9 cellular contexts compared by ENCODE assay signal in the genomic region with DNA sequence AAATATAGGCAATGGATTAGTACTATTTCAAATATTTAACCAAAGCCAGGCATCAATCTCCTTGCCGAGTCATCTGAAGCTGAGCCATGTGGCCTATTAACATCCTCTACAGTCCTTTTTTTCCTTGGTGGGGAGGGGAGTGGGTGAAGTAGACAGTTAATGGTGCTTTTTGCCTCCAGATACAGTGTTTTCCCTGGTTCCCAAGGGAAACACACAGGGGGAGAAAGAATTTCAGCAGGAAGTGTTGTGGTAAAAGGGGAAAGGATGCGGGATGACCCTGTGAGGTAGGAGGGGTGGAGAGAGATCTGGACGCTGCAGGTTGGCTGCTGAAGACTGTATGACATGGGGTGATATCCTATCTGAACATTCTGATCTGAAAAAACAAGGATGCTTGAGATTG. TPM values are rescaled to one million over a fixed set of nuclear protein-coding genes. Genes with fewer than 3 reads are reported as not detected.
A peak's percentile ranks its signal among the peaks of the same experiment; 100 is the strongest.
DNase-seq lines count a peak whose midpoint lies in the region; ATAC-seq and TF ChIP-seq lines count a peak whose summit lies in the region.
"Had no signal": no experiment of that assay in that cellular context is flagged by ENCODE, and none has a peak within 500 bp of the region (broad histone marks: within the 10 kb centered on the region; RNA-seq: fewer than 3 reads in every experiment).

No MANE protein-coding gene starts in this region.

- intact Hi-C loops in Calu3 (cut with micrococcal nuclease; ENCODE audit: unreplicated experiment): no loop called here

- H3K36me3 ChIP-seq in HUES6 (ENCODE audit: control insufficient read depth, insufficient read depth, low read length) (peaks cover 8% of the 10 kb centered on the region), muscle layer of colon (ENCODE audit: insufficient read depth, low read length) (peaks cover 3% of the 10 kb centered on the region)

- peaks cover 44% of the 10 kb centered on the region for H3K4me1 ChIP-seq in HUES6 (ENCODE audit: control insufficient read depth, insufficient read depth, low read length)
- peaks cover 45% of the 10 kb centered on the region for H3K4me1 ChIP-seq in muscle layer of colon (ENCODE audit: insufficient read depth, low read length)
- H3K4me1 ChIP-seq: parathyroid adenoma had no signal

- CTCF ChIA-PET in Calu3 (lab: Charles Lee): no interaction called here

- H3K27me3 ChIP-seq in HUES6 (ENCODE audit: control insufficient read depth, insufficient read depth, low read length): no peaks in the 10 kb centered on the region
- H3K27me3 ChIP-seq in muscle layer of colon (ENCODE audit: control insufficient read depth in 1 of 2, insufficient read depth in 2 of 2, low read length in 2 of 2): no peaks in the 10 kb centered on the region

- no peaks in the 10 kb centered on the region for H3K27me3 Mint-ChIP-seq in Calu3 (ENCODE audit: unreplicated experiment)
- no peaks in the 10 kb centered on the region for H3K27me3 Mint-ChIP-seq in activated T-cell treated with anti-CD3 and anti-CD28 coated beads, Interleukin-2, amount 50 U/mL, for 72 hours (ENCODE audit: low read depth)

- DNase-seq in AG10803 (ENCODE audit: low read depth) (peak; percentile 81), dermis blood vessel endothelial cell (peak; percentile 92), Calu3 (no peak)
- DNase-seq in activated T-cell treated with anti-CD3 and anti-CD28 coated beads, Interleukin-2, amount 50 U/mL, for 72 hours: no peak

- no peak overlapping the region for H3K27ac Mint-ChIP-seq in Calu3 (ENCODE audit: unreplicated experiment)
- H3K27ac Mint-ChIP-seq in activated T-cell treated with anti-CD3 and anti-CD28 coated beads, Interleukin-2, amount 50 U/mL, for 72 hours: no peak overlapping the region

- no peak for TF ChIP-seq CTCF in AG10803 (conservative IDR thresholded peaks at IDR 0.05; ENCODE audit: low read length)
- no peak for TF ChIP-seq CTCF in Calu3 (IDR thresholded peaks at IDR 0.05; ENCODE audit: unreplicated experiment)

- H3K4me3 Mint-ChIP-seq in Calu3 (ENCODE audit: low read depth, unreplicated experiment): no peak overlapping the region
- H3K4me3 Mint-ChIP-seq in activated T-cell treated with anti-CD3 and anti-CD28 coated beads, Interleukin-2, amount 50 U/mL, for 72 hours: no peak overlapping the region

- BruUV-seq in Calu3 (replicated peaks; lab: Mats Ljungman, UMichigan): no TSS peak

- H3K36me3 Mint-ChIP-seq in Calu3 (ENCODE audit: insufficient read depth, unreplicated experiment): peaks cover 5% of the 10 kb centered on the region
- H3K36me3 Mint-ChIP-seq in activated T-cell treated with anti-CD3 and anti-CD28 coated beads, Interleukin-2, amount 50 U/mL, for 72 hours (ENCODE audit: insufficient read depth in 2 of 2): peaks cover 3 to 10% of the 10 kb centered on the region in 2 donors

- H3K27ac ChIP-seq in HUES6 (ENCODE audit: low read depth, low read length): peak overlapping the region; percentile 32
- peak overlapping the region; percentile 63 for H3K27ac ChIP-seq in muscle layer of colon (ENCODE audit: low read depth, low read length)
- H3K27ac ChIP-seq: parathyroid adenoma had no signal

- peaks cover 8% of the 10 kb centered on the region for H3K4me1 Mint-ChIP-seq in Calu3 (ENCODE audit: low read depth, unreplicated experiment)
- H3K4me1 Mint-ChIP-seq in activated T-cell treated with anti-CD3 and anti-CD28 coated beads, Interleukin-2, amount 50 U/mL, for 72 hours (ENCODE audit: low read depth): peaks cover 6% of the 10 kb centered on the region

- H3K9me3 Mint-ChIP-seq in Calu3 (ENCODE audit: low read depth, unreplicated experiment): no peaks in the 10 kb centered on the region
- H3K9me3 Mint-ChIP-seq in activated T-cell treated with anti-CD3 and anti-CD28 coated beads, Interleukin-2, amount 50 U/mL, for 72 hours: no peaks in the 10 kb centered on the region

- ATAC-seq in HG03439 (IDR thresholded peaks at IDR 0.05; ENCODE audit: unreplicated experiment) (no peak), GM19397 (IDR thresholded peaks at IDR 0.05; ENCODE audit: unreplicated experiment) (no peak)
- ATAC-seq in activated T-cell treated with anti-CD3 and anti-CD28 coated beads, Interleukin-2, amount 50 U/mL, for 72 hours (replicated peaks in 1 of 2): no peak

- no peak overlapping the region for H3K9ac ChIP-seq in HUES6 (ENCODE audit: low read length)
- no peak overlapping the region for H3K9ac ChIP-seq in muscle layer of colon (ENCODE audit: low read length)
- H3K9ac ChIP-seq: parathyroid adenoma had no signal

- H3K9me3 ChIP-seq in HUES6 (ENCODE audit: control insufficient read depth, insufficient read depth, low read depth, low read length) (no peaks in the 10 kb centered on the region), muscle layer of colon (ENCODE audit: low read length) (no peaks in the 10 kb centered on the region)

- no peak overlapping the region for H3K4me3 ChIP-seq in AG10803 (ENCODE audit: low read length)
- no peak overlapping the region for H3K4me3 ChIP-seq in HUES6 (ENCODE audit: low read depth, low read length)
- no peak overlapping the region for H3K4me3 ChIP-seq in muscle layer of colon (ENCODE audit: low read depth in 1 of 2, low read length in 2 of 2)

RNA-seq across cellular contexts. Expression of gene CLDN20, which starts 9.6 kb away (rescaled TPM):
- total RNA-seq in dermis blood vessel endothelial cell (not detected in 2 replicates), Calu3 (2022) (not detected in 2 replicates)
- not detected for total RNA-seq in activated T-cell treated with anti-CD3 and anti-CD28 coated beads, Interleukin-2, amount 50 U/mL, for 72 hours

RNA-seq across cellular contexts. Expression of gene TFB1M, which starts 40.8 kb away (rescaled TPM):
- 11.9 and 15.6 TPM in 2 replicates for total RNA-seq in dermis blood vessel endothelial cell
- 24.9 and 27.4 TPM in 2 replicates for total RNA-seq in Calu3 (2022)
- total RNA-seq in activated T-cell treated with anti-CD3 and anti-CD28 coated beads, Interleukin-2, amount 50 U/mL, for 72 hours: 10 to 100 TPM; 37.0 to 41.3 TPM

Comparison
In these comparisons a context has a peak if more than half of its experiments do, and no peak if none do; other contexts are left out.
1. DNase-seq: peak in AG10803 (single experiment) and dermis blood vessel endothelial cell (single experiment); none in Calu3 (single experiment) and activated T-cell treated with anti-CD3 and anti-CD28 coated beads, Interleukin-2, amount 50 U/mL, for 72 hours (0 of 2).